In the genomic region with DNA sequence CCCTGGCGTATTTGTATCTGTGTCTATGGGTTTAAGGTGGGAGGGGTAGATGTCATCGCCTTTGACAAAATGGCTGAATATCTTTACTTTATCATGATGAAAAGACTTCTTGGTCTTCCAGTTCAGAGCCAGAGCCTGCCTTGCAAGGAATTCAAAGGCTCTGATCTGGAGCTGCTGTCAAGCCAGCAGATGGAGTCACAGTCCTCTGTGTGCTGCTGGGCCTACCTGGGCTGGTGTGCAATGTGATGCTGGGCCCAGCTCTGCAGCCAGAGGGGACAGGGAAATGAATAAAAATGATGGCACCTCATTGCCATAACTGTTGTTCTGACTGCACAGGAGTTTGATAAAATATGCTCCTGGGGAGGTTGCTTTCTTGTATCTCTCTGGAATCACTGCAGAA, we compare ENCODE assay signal across 15 cellular contexts. TPM values are rescaled to one million over a fixed set of nuclear protein-coding genes. Genes with fewer than 3 reads are reported as not detected.
DNase-seq lines count a peak whose midpoint lies in the region; ATAC-seq and TF ChIP-seq lines count a peak whose summit lies in the region.
"Had no signal": no experiment of that assay in that cellular context is flagged by ENCODE, and none has a peak within 500 bp of the region (broad histone marks: within the 10 kb centered on the region; RNA-seq: fewer than 3 reads in every experiment).

No MANE protein-coding gene starts in this region.

- no peak for TF ChIP-seq RAD21 in IMR-90 (IDR thresholded peaks at IDR 0.05; ENCODE audit: low read length)

- WGBS in IMR-90 (ENCODE audit: extremely low coverage in 2 of 2, insufficient read length in 1 of 2), 2 experiments: no CpG with 5 or more reads among the region's 2 CpGs

- intact Hi-C loops in IMR-90 (cut with micrococcal nuclease): no loop called here
- intact Hi-C loops in left lung (cut with DNase I): no loop called here
- intact Hi-C loops in activated T-helper 2 cell treated with anti-CD3 and anti-CD28 coated beads, Interferon-gamma antibody, Interleukin-2, Interleukin-4, amounts not matched to agents 10 μg/mL and 5 μg/mL and 100 μg/mL, durations not matched to agents 14 hours and 24 hours and 36 hours (cut with micrococcal nuclease): no loop called here

- peak; percentile 57 for TF ChIP-seq CTCF in DND-41 (IDR thresholded peaks at IDR 0.05; ENCODE audit: borderline replicate concordance, extremely low read depth, low read length, poor library complexity, severe bottlenecking)
- 0 out of 2 replicates have a peak, but pooled peaks have one; percentile 11 for TF ChIP-seq CTCF in IMR-90 (conservative IDR thresholded peaks at IDR 0.05; ENCODE audit: low read depth, low read length)
- peak; percentile 38 for TF ChIP-seq CTCF in brain microvascular endothelial cell (IDR thresholded peaks at IDR 0.05; ENCODE audit: low read depth, low read length, missing control alignments)
- TF ChIP-seq CTCF in left lung (IDR thresholded peaks at IDR 0.05): no peak

- peaks cover 40% of the 10 kb centered on the region for H3K27me3 Mint-ChIP-seq in activated T-helper 2 cell treated with anti-CD3 and anti-CD28 coated beads, Interferon-gamma antibody, Interleukin-2, Interleukin-4, amounts not matched to agents 10 μg/mL and 5 μg/mL and 100 μg/mL, durations not matched to agents 14 hours and 24 hours and 36 hours (ENCODE audit: low read depth)

- no peaks in the 10 kb centered on the region for H3K79me2 ChIP-seq in DND-41 (ENCODE audit: insufficient read depth, low read length)

- no peaks in the 10 kb centered on the region for H3K27me3 ChIP-seq in DND-41 (ENCODE audit: insufficient read depth, low read length, poor library complexity)
- peaks cover 29% of the 10 kb centered on the region for H3K27me3 ChIP-seq in IMR-90 (ENCODE audit: control insufficient read depth, insufficient read depth, low read length)
- H3K27me3 ChIP-seq in brain microvascular endothelial cell (replicated peaks): no peaks in the 10 kb centered on the region
- H3K27me3 ChIP-seq in left lung: no peaks in the 10 kb centered on the region
- H3K27me3 ChIP-seq: BLaER1, gastroesophageal sphincter had no signal

- H2BK5ac ChIP-seq in IMR-90 (ENCODE audit: low read depth, low read length, poor library complexity, severe bottlenecking): no peak overlapping the region

- no peak overlapping the region for H3K18ac ChIP-seq in IMR-90 (ENCODE audit: low read depth, low read length)

- peak overlapping the region; percentile 78 for H3K27ac ChIP-seq in DND-41 (ENCODE audit: low read length)
- H3K27ac ChIP-seq in IMR-90 (ENCODE audit: insufficient read depth, low read length): no peak overlapping the region
- H3K27ac ChIP-seq in brain microvascular endothelial cell: no peak overlapping the region
- no peak overlapping the region for H3K27ac ChIP-seq in left lung
- H3K27ac ChIP-seq: BLaER1, gastroesophageal sphincter had no signal

- H3K4me1 Mint-ChIP-seq in activated T-helper 2 cell treated with anti-CD3 and anti-CD28 coated beads, Interferon-gamma antibody, Interleukin-2, Interleukin-4, amounts not matched to agents 10 μg/mL and 5 μg/mL and 100 μg/mL, durations not matched to agents 14 hours and 24 hours and 36 hours (ENCODE audit: low read depth): no peaks in the 10 kb centered on the region
- H3K4me1 Mint-ChIP-seq: activated CD4-positive, alpha-beta T cell treated with anti-CD3 and anti-CD28 coated beads for 36 hours had no signal

- CTCF ChIA-PET in IMR-90 (lab: Yijun Ruan, JAX): interaction anchor here (1.3 kb wide), 1 partner anchor 16 kb away, joined by 3 read pairs; no protein-coding TSS in a partner anchor

- H4K20me1 ChIP-seq in DND-41 (ENCODE audit: insufficient read depth, low read length) (no peaks in the 10 kb centered on the region), IMR-90 (ENCODE audit: insufficient read depth, low read length) (no peaks in the 10 kb centered on the region)
- H4K20me1 ChIP-seq: BLaER1 had no signal

- ATAC-seq in DND-41 (ENCODE audit: insufficient read depth, low read depth): no peak
- ATAC-seq in IMR-90 (ENCODE audit: low read depth): no peak
- peak; percentile 31 for ATAC-seq in left lung
- ATAC-seq in HG02610 (IDR thresholded peaks at IDR 0.05; ENCODE audit: unreplicated experiment): no peak
- ATAC-seq: activated CD4-positive, alpha-beta T cell treated with anti-CD3 and anti-CD28 coated beads for 36 hours; gastroesophageal sphincter; left cardiac atrium had no signal

- POLR2A ChIA-PET in IMR-90 (lab: Charles Lee; ENCODE audit: unreplicated experiment): interaction anchor here (0.5 kb wide), 1 partner anchor 103 kb away, joined by 7 read pairs; no protein-coding TSS in a partner anchor

- no peak overlapping the region for H3K27ac Mint-ChIP-seq in activated T-helper 2 cell treated with anti-CD3 and anti-CD28 coated beads, Interferon-gamma antibody, Interleukin-2, Interleukin-4, amounts not matched to agents 10 μg/mL and 5 μg/mL and 100 μg/mL, durations not matched to agents 14 hours and 24 hours and 36 hours
- H3K27ac Mint-ChIP-seq: activated CD4-positive, alpha-beta T cell treated with anti-CD3 and anti-CD28 coated beads for 36 hours had no signal

- H2AK5ac ChIP-seq in IMR-90 (ENCODE audit: low read depth, low read length): no peak overlapping the region

- H3K4me3 ChIP-seq in DND-41 (ENCODE audit: low read depth in 1 of 2, low read length in 2 of 2): no peak overlapping the region
- no peak overlapping the region for H3K4me3 ChIP-seq in IMR-90 (ENCODE audit: insufficient read depth, low read depth, low read length)
- no peak overlapping the region for H3K4me3 ChIP-seq in brain microvascular endothelial cell (ENCODE audit: low read depth, low read length)
- H3K4me3 ChIP-seq in left lung: no peak overlapping the region
- H3K4me3 ChIP-seq: BLaER1, gastroesophageal sphincter had no signal

- BruUV-seq in IMR-90 (replicated peaks; lab: Mats Ljungman, UMichigan): no TSS peak

- H3K4ac ChIP-seq in IMR-90 (ENCODE audit: low read depth, low read length): no peak overlapping the region

- no peak overlapping the region for H2AK9ac ChIP-seq in IMR-90 (replicated peaks; ENCODE audit: low read depth, low read length, poor library complexity)

- H3K4me1 ChIP-seq in DND-41 (ENCODE audit: insufficient read depth, low read length): peaks cover 42% of the 10 kb centered on the region
- no peaks in the 10 kb centered on the region for H3K4me1 ChIP-seq in IMR-90 (ENCODE audit: control insufficient read depth, insufficient read depth, low read length)
- no peaks in the 10 kb centered on the region for H3K4me1 ChIP-seq in left lung
- H3K4me1 ChIP-seq: gastroesophageal sphincter had no signal

- H3K14ac ChIP-seq in IMR-90 (replicated peaks; ENCODE audit: low read depth, low read length): no peak overlapping the region

- no peaks in the 10 kb centered on the region for H3K36me3 ChIP-seq in DND-41 (ENCODE audit: insufficient read depth, low read length)
- H3K36me3 ChIP-seq in IMR-90 (ENCODE audit: control insufficient read depth, insufficient read depth, low read length): no peaks in the 10 kb centered on the region
- H3K36me3 ChIP-seq in brain microvascular endothelial cell (replicated peaks): no peaks in the 10 kb centered on the region
- no peaks in the 10 kb centered on the region for H3K36me3 ChIP-seq in left lung
- H3K36me3 ChIP-seq: BLaER1, gastroesophageal sphincter had no signal

- H3K4me3 Mint-ChIP-seq in activated T-helper 2 cell treated with anti-CD3 and anti-CD28 coated beads, Interferon-gamma antibody, Interleukin-2, Interleukin-4, amounts not matched to agents 10 μg/mL and 5 μg/mL and 100 μg/mL, durations not matched to agents 14 hours and 24 hours and 36 hours (ENCODE audit: low read depth): no peak overlapping the region
- H3K4me3 Mint-ChIP-seq: activated CD4-positive, alpha-beta T cell treated with anti-CD3 and anti-CD28 coated beads for 36 hours; neural crest cell had no signal

- no peak overlapping the region for H3K56ac ChIP-seq in IMR-90 (ENCODE audit: extremely low read depth, insufficient read depth, low read length)

- in situ Hi-C loops in IMR-90 (cut with MboI; ENCODE audit: low sequenced_read_pairs) (no loop called here), brain microvascular endothelial cell (cut with HindIII; ENCODE audit: low pct_ligation_motif_present, low sequenced_read_pairs) (no loop called here)

- H3K79me1 ChIP-seq in IMR-90 (ENCODE audit: low read depth in 1 of 2, low read length in 2 of 2): no peaks in the 10 kb centered on the region

- H3K4me2 ChIP-seq in DND-41 (ENCODE audit: insufficient read depth, low read length) (peak overlapping the region; percentile 49), IMR-90 (ENCODE audit: low read depth, low read length) (no peak overlapping the region)

- no peak overlapping the region for H2AFZ ChIP-seq in DND-41 (ENCODE audit: low read depth, low read length)
- no peak overlapping the region for H2AFZ ChIP-seq in IMR-90 (replicated peaks; ENCODE audit: low read length, poor library complexity)

- H4K91ac ChIP-seq in IMR-90 (ENCODE audit: insufficient read depth, low read depth, low read length): no peak overlapping the region

- DNase-seq in DND-41: no peak
- no peak for DNase-seq in IMR-90
- DNase-seq in brain microvascular endothelial cell: no peak
- DNase-seq in left lung: no peak
- DNase-seq in EL: no peak
- no peak for DNase-seq in activated T-helper 2 cell treated with anti-CD3 and anti-CD28 coated beads, Interferon-gamma antibody, Interleukin-2, Interleukin-4, amounts not matched to agents 10 μg/mL and 5 μg/mL and 100 μg/mL, durations not matched to agents 14 hours and 24 hours and 36 hours (ENCODE audit: low spot score)
- DNase-seq in effector CD4-positive, alpha-beta T cell: no peak
- DNase-seq: activated CD4-positive, alpha-beta T cell treated with anti-CD3 and anti-CD28 coated beads for 36 hours; left cardiac atrium; NCI-H1105 treated with DMSO at 0.1 percent for 48 hours; SW 1271 had no signal

- no peak overlapping the region for H2BK120ac ChIP-seq in IMR-90 (ENCODE audit: low read depth, low read length)

- H3K36me3 Mint-ChIP-seq in activated T-helper 2 cell treated with anti-CD3 and anti-CD28 coated beads, Interferon-gamma antibody, Interleukin-2, Interleukin-4, amounts not matched to agents 10 μg/mL and 5 μg/mL and 100 μg/mL, durations not matched to agents 14 hours and 24 hours and 36 hours (ENCODE audit: low read depth): no peaks in the 10 kb centered on the region

- no peak overlapping the region for H3K23ac ChIP-seq in IMR-90 (ENCODE audit: low read depth, low read length)

- no peaks in the 10 kb centered on the region for H3K9me3 ChIP-seq in DND-41 (ENCODE audit: insufficient read depth, low read length, severe bottlenecking)
- no peaks in the 10 kb centered on the region for H3K9me3 ChIP-seq in IMR-90 (ENCODE audit: control insufficient read depth, insufficient read depth, low read length)
- no peaks in the 10 kb centered on the region for H3K9me3 ChIP-seq in left lung
- H3K9me3 ChIP-seq: BLaER1, gastroesophageal sphincter had no signal

- no peak overlapping the region for H4K8ac ChIP-seq in IMR-90 (ENCODE audit: low read depth in 2 of 2, low read length in 2 of 2)

- no peak overlapping the region for H2BK15ac ChIP-seq in IMR-90 (ENCODE audit: low read depth, low read length)

- H3K9me3 Mint-ChIP-seq in activated T-helper 2 cell treated with anti-CD3 and anti-CD28 coated beads, Interferon-gamma antibody, Interleukin-2, Interleukin-4, amounts not matched to agents 10 μg/mL and 5 μg/mL and 100 μg/mL, durations not matched to agents 14 hours and 24 hours and 36 hours: no peaks in the 10 kb centered on the region
- H3K9me3 Mint-ChIP-seq: neural crest cell had no signal

- H4K5ac ChIP-seq in IMR-90 (ENCODE audit: low read depth, low read length): no peak overlapping the region

- H3K9me1 ChIP-seq in IMR-90 (ENCODE audit: insufficient read depth, low read length): no peaks in the 10 kb centered on the region

- H3K9ac ChIP-seq in DND-41 (ENCODE audit: low read depth, low read length) (peak overlapping the region; percentile 24), IMR-90 (ENCODE audit: low read depth, low read length) (no peak overlapping the region)
- H3K9ac ChIP-seq: BLaER1 had no signal

- no peak for TF ChIP-seq POLR2A in IMR-90 (IDR thresholded peaks at IDR 0.05; ENCODE audit: low read depth, low read length)

- dilution Hi-C loops in IMR-90 (cut with HindIII; ENCODE audit: low sequenced_read_pairs, unreplicated experiment): no loop called here

- no peak overlapping the region for H2BK20ac ChIP-seq in IMR-90 (ENCODE audit: low read depth, low read length)

RNA-seq across cellular contexts. Expression of a gene that starts 20.2 kb away (rescaled TPM):
- total RNA-seq in IMR-90 (2012; rRNA removed): 456 and 472 TPM in 2 replicates
- polyA plus RNA-seq in IMR-90 (2012; rRNA removed): 133 and 157 TPM in 2 replicates
- 118 and 219 TPM in 2 replicates for polyA plus RNA-seq in IMR-90 (2012; cell fraction: cytosol; rRNA removed)
- 169 and 240 TPM in 2 replicates for polyA plus RNA-seq in IMR-90 (2012; cell fraction: nucleus; rRNA removed; ENCODE audit: low replicate concordance)
- total RNA-seq in left lung: 100 to 1,000 TPM; 128 to 205 TPM
- 333 and 340 TPM in 2 replicates for total RNA-seq in activated T-helper 2 cell treated with anti-CD3 and anti-CD28 coated beads, Interferon-gamma antibody, Interleukin-2, Interleukin-4, amounts not matched to agents 10 μg/mL and 5 μg/mL and 100 μg/mL, durations not matched to agents 14 hours and 24 hours and 36 hours

RNA-seq across cellular contexts. Expression of a gene that starts 52.4 kb away (rescaled TPM):
- total RNA-seq in IMR-90 (2012; rRNA removed) (126 and 144 TPM in 2 replicates), left lung (100 to 1,000 TPM; 107 to 112 TPM)
- polyA plus RNA-seq in IMR-90 (2012; rRNA removed): 45.4 and 53.2 TPM in 2 replicates
- 12.4 and 13.0 TPM in 2 replicates for polyA plus RNA-seq in IMR-90 (2012; cell fraction: cytosol; rRNA removed)
- 9.0 and 49.9 TPM in 2 replicates for polyA plus RNA-seq in IMR-90 (2012; cell fraction: nucleus; rRNA removed; ENCODE audit: low replicate concordance)
- 169 and 170 TPM in 2 replicates for total RNA-seq in activated T-helper 2 cell treated with anti-CD3 and anti-CD28 coated beads, Interferon-gamma antibody, Interleukin-2, Interleukin-4, amounts not matched to agents 10 μg/mL and 5 μg/mL and 100 μg/mL, durations not matched to agents 14 hours and 24 hours and 36 hours

Comparison
In these comparisons a context has a peak if more than half of its experiments do, and no peak if none do; other contexts are left out.
1. CTCF ChIP-seq: peak in DND-41 (single experiment), IMR-90 (single experiment) and brain microvascular endothelial cell (single experiment); none in left lung (0 of 2).